8 cellular contexts compared by ENCODE assay signal in the genomic region with DNA sequence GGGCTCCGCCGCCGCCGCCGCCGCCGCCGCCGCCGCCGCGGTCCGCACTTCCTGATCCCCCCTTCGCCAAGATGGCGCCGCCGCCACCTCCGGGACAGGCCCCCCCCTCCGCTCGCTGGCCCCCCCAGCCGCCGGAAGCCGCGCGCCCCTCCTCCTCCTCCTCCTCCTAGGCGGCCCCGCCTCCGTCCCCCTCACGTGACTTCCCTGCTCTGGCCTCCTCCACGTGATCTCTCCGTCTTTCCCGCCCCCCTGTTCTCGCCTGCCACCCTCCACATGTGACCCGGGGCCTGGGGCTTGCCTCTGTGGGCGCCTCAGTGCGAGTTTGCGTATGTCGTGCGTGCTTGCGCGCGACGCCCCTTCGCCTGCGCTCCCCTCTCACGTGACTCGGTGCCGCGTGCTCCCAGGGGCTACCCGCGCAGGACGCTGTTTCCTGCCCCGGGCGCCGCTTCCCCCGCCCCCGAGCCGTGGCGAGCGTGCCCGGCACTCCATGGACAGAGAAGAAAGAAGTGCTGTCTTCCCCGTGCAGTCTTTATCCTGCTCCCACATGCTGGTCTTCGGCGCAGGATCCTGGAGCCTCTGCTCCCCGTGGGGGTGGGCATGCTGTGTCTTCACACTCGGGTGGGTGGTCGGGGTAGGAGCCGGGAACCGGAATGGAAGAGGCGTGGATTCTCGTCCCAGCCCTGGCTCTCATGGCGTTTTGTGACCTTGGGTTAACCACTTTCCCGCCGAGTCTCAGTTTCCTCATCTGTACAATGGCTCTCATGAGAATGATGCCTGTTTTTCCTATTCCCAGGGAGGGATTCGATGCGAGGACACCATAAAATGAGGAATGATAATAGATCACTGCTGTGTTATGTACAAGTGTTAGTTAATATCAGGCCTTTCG. TPM values are rescaled to one million over a fixed set of nuclear protein-coding genes. Genes with fewer than 3 reads are reported as not detected.
DNase-seq lines count a peak whose midpoint lies in the region; ATAC-seq, FAIRE-seq and TF ChIP-seq lines count a peak whose summit lies in the region.

A gene (minus strand): TSS at position 53 of the 886 bp plus-strand sequence. CDS start 109 bp downstream, outside the sequence.

- H3K9me3 ChIP-seq in HUES64 (ENCODE audit: insufficient read depth, low read depth, low read length): no peaks in the 10 kb centered on the region
- no peaks in the 10 kb centered on the region for H3K9me3 ChIP-seq in OCI-LY1 (ENCODE audit: low read length)

- H3K36me3 ChIP-seq in HUES64 (ENCODE audit: insufficient read depth, low read length) (peaks cover 24% of the 10 kb centered on the region), OCI-LY1 (ENCODE audit: insufficient read depth, low read length) (peaks cover 19% of the 10 kb centered on the region)

- no peaks in the 10 kb centered on the region for H3F3A ChIP-seq in OCI-LY1 (ENCODE audit: insufficient read depth, low read length)

- H3K4me3 ChIP-seq in HUES64 (ENCODE audit: low read length) (peak within 1 kb of the TSS; percentile 96), OCI-LY1 (ENCODE audit: low read depth, low read length, poor library complexity, severe bottlenecking) (peak within 1 kb of the TSS; percentile 82)

- H3K9ac ChIP-seq in HUES64 (ENCODE audit: low read depth, low read length) (peak within 1 kb of the TSS; percentile 84), OCI-LY1 (ENCODE audit: low read length) (peak within 1 kb of the TSS; percentile 89)

- H3K9me2 ChIP-seq in OCI-LY1 (ENCODE audit: low read depth, low read length): no peaks in the 10 kb centered on the region

- H3K27ac Mint-ChIP-seq in Calu3 (ENCODE audit: unreplicated experiment) (peak within 1 kb of the TSS; percentile 84), mesothelial cell of epicardium (peak within 1 kb of the TSS; percentile 99)

- intact Hi-C loops in Calu3 (cut with micrococcal nuclease; ENCODE audit: unreplicated experiment): loop anchor here (1.0 to 2.0 kb wide), 3 partner anchors 201 to 526 kb away; no protein-coding TSS in a partner anchor

- H3K27ac ChIP-seq in HUES64 (ENCODE audit: low read depth, low read length) (peak within 1 kb of the TSS; percentile 72), OCI-LY1 (ENCODE audit: low read depth, low read length, poor library complexity, severe bottlenecking) (peak within 1 kb of the TSS; percentile 43)

- TF ChIP-seq CTCF in Calu3 (IDR thresholded peaks at IDR 0.05; ENCODE audit: unreplicated experiment) (no peak), OCI-LY1 (IDR thresholded peaks at IDR 0.05; ENCODE audit: low read length) (no peak), mesothelial cell of epicardium (IDR thresholded peaks at IDR 0.05; ENCODE audit: unreplicated experiment) (no peak)

- H3K4me3 Mint-ChIP-seq in Calu3 (ENCODE audit: low read depth, unreplicated experiment) (peak within 1 kb of the TSS; percentile 83), mesothelial cell of epicardium (peak within 1 kb of the TSS; percentile 88)

- DNase-seq in Calu3 (peak; percentile 99), mesothelial cell of epicardium (ENCODE audit: low spot score in 2 of 2, unreplicated experiment in 2 of 2) (peak; percentile 98 to 99)
- peak; percentile 99 for DNase-seq in activated CD8-positive, alpha-beta memory T cell treated with anti-CD3 and anti-CD28 coated beads, Interleukin-2, amount 50 U/mL, for 4 hours
- peak; percentile 99 for DNase-seq in stimulated activated CD8-positive, alpha-beta memory T cell treated with anti-CD3 and anti-CD28 coated beads, Interleukin-15, amount 100 ng/mL, for 48 hours (ENCODE audit: low read depth in 2 of 2)

- H3K27me3 Mint-ChIP-seq in Calu3 (ENCODE audit: unreplicated experiment) (no peaks in the 10 kb centered on the region), mesothelial cell of epicardium (ENCODE audit: low read depth) (no peaks in the 10 kb centered on the region)

- H4K20me1 ChIP-seq in OCI-LY1 (ENCODE audit: insufficient read depth, low read length): no peaks in the 10 kb centered on the region

- peak; percentile 76 for ATAC-seq in GM21447 (IDR thresholded peaks at IDR 0.05; ENCODE audit: unreplicated experiment)

- peak within 1 kb of the TSS; percentile 93 for H3K4me2 ChIP-seq in OCI-LY1 (ENCODE audit: low read length)

- peaks cover 16% of the 10 kb centered on the region for H3K4me1 Mint-ChIP-seq in Calu3 (ENCODE audit: low read depth, unreplicated experiment)
- peaks cover 33% of the 10 kb centered on the region for H3K4me1 Mint-ChIP-seq in mesothelial cell of epicardium

- no peaks in the 10 kb centered on the region for H3K9me3 Mint-ChIP-seq in Calu3 (ENCODE audit: low read depth, unreplicated experiment)
- no peaks in the 10 kb centered on the region for H3K9me3 Mint-ChIP-seq in mesothelial cell of epicardium

- H2AFZ ChIP-seq in OCI-LY1 (ENCODE audit: low read length): peak within 1 kb of the TSS; percentile 68; the same call in 1 of the 2 replicates

- peak; percentile 72 for FAIRE-seq in endometrium (lab: Jason Lieb, UNC)

- 2% methylated on average over 77 of the region's 77 CpGs for WGBS in HUES64

- H3K79me2 ChIP-seq in OCI-LY1 (ENCODE audit: insufficient read depth, low read length): peaks cover 18% of the 10 kb centered on the region

- BruUV-seq in Calu3 (replicated peaks; lab: Mats Ljungman, UMichigan): TSS peak; percentile 76

- H3K4me1 ChIP-seq in HUES64 (ENCODE audit: insufficient read depth, low read length) (peaks cover 16% of the 10 kb centered on the region), OCI-LY1 (ENCODE audit: insufficient read depth, low read length, severe bottlenecking) (peaks cover 25% of the 10 kb centered on the region)

- H3K36me3 Mint-ChIP-seq in Calu3 (ENCODE audit: insufficient read depth, unreplicated experiment): peaks cover 49% of the 10 kb centered on the region
- H3K36me3 Mint-ChIP-seq in mesothelial cell of epicardium: peaks cover 8% of the 10 kb centered on the region

- CTCF ChIA-PET in Calu3 (lab: Charles Lee): interaction anchor here (0.8 to 1.5 kb wide), 8 partner anchors 9 to 831 kb away, joined by 3 to 11 read pairs (median 3); a partner anchor contains a TSS

- no peaks in the 10 kb centered on the region for H3K27me3 ChIP-seq in HUES64 (ENCODE audit: insufficient read depth, low read length)
- no peaks in the 10 kb centered on the region for H3K27me3 ChIP-seq in OCI-LY1 (ENCODE audit: insufficient read depth, low read length)

RNA-seq across cellular contexts. Expression of the gene that starts here (rescaled TPM):
- total RNA-seq in Calu3 (2022) (96.7 and 108 TPM in 2 replicates), mesothelial cell of epicardium (56.8 to 60.1 TPM (median 57.6 TPM) in 3 replicates)
- polyA plus RNA-seq in HUES64 (2013, experiment 1 of 2): 50.7 TPM
- polyA plus RNA-seq in HUES64 (2013, experiment 2 of 2): 60.2 TPM

Comparison
In these comparisons a context has a peak if more than half of its experiments do, and no peak if none do; other contexts are left out.
1. Peak in every context shown above with its lines: DNase-seq, ATAC-seq, H3K4me3 ChIP-seq and H3K27ac ChIP-seq.